13 cellular contexts compared by ENCODE assay signal in genomic region chr2:224574423-224575084, GRCh38. TPM values are rescaled to one million over a fixed set of nuclear protein-coding genes. Genes with fewer than 3 reads are reported as not detected.
DNase-seq lines count a peak whose midpoint lies in the region; ATAC-seq, FAIRE-seq and TF ChIP-seq lines count a peak whose summit lies in the region.
"Had no signal": no experiment of that assay in that cellular context is flagged by ENCODE, and none has a peak within 500 bp of the region (broad histone marks: within the 10 kb centered on the region; RNA-seq: fewer than 3 reads in every experiment).

No MANE protein-coding gene starts in this region.

- no peak overlapping the region for H2BK120ac ChIP-seq in H1 (replicated peaks; ENCODE audit: low read depth, low read length)

- H3K27me3 ChIP-seq in OCI-LY1 (ENCODE audit: insufficient read depth, low read length) = no peaks in the 10 kb centered on the region
- no peaks in the 10 kb centered on the region for H3K27me3 ChIP-seq in H1 (replicated peaks in 1 of 4; ENCODE audit: control insufficient read depth in 3 of 4, extremely low read depth in 1 of 4, insufficient read depth in 3 of 4, low read length in 3 of 4)
- H3K27me3 ChIP-seq in effector memory CD4-positive, alpha-beta T cell (replicated peaks; ENCODE audit: control insufficient read depth, insufficient read depth, low read length, poor library complexity, severe bottlenecking) = no peaks in the 10 kb centered on the region

- H3K23me2 ChIP-seq in H1 (ENCODE audit: low read depth, low read length) = no peaks in the 10 kb centered on the region

- H3K27ac Mint-ChIP-seq in activated CD8-positive, alpha-beta T cell treated with anti-CD3 and anti-CD28 coated beads for 36 hours = peak overlapping the region; percentile 70
- no peak overlapping the region for H3K27ac Mint-ChIP-seq in activated CD8-positive, alpha-beta T cell treated with anti-CD3 and anti-CD28 coated beads, Interleukin-2, amount 10 ng/mL, durations not matched to agents 7 days and 5 days
- H3K27ac Mint-ChIP-seq in progenitor cell of endocrine pancreas = peak overlapping the region; percentile 17

- peaks cover 3% of the 10 kb centered on the region; the same call in 1 of the 2 replicates for H3K79me1 ChIP-seq in H1 (ENCODE audit: low read depth, low read length)

- H3K9me2 ChIP-seq in OCI-LY1 (ENCODE audit: low read depth, low read length) = no peaks in the 10 kb centered on the region

- no peak overlapping the region for H3K56ac ChIP-seq in H1 (replicated peaks; ENCODE audit: insufficient read length, low read depth, low read length)

- peak overlapping the region; percentile 58 for H3K4me2 ChIP-seq in OCI-LY1 (ENCODE audit: low read length)
- no peak overlapping the region; a peak in 2 of 4 replicates for H3K4me2 ChIP-seq in H1 (ENCODE audit: insufficient read depth in 1 of 2, low read depth in 2 of 2, low read length in 2 of 2)

- H3K27me3 Mint-ChIP-seq in activated CD8-positive, alpha-beta T cell treated with anti-CD3 and anti-CD28 coated beads for 36 hours = no peaks in the 10 kb centered on the region
- no peaks in the 10 kb centered on the region for H3K27me3 Mint-ChIP-seq in activated CD8-positive, alpha-beta T cell treated with anti-CD3 and anti-CD28 coated beads, Interleukin-2, amount 10 ng/mL, durations not matched to agents 7 days and 5 days (ENCODE audit: low read depth)
- no peaks in the 10 kb centered on the region for H3K27me3 Mint-ChIP-seq in progenitor cell of endocrine pancreas

- peaks cover 6% of the 10 kb centered on the region for H4K20me1 ChIP-seq in OCI-LY1 (ENCODE audit: insufficient read depth, low read length)
- peaks cover 19 to 30% of the 10 kb centered on the region in 2 experiments for H4K20me1 ChIP-seq in H1 (replicated peaks in 1 of 2; ENCODE audit: control insufficient read depth in 1 of 2, insufficient read depth in 2 of 2, low read length in 2 of 2)

- H3K9me3 ChIP-seq in OCI-LY1 (ENCODE audit: low read length) = no peaks in the 10 kb centered on the region
- H3K9me3 ChIP-seq in H1 (ENCODE audit: insufficient read depth in 2 of 2, low read depth in 1 of 2, low read length in 1 of 2) = no peaks in the 10 kb centered on the region
- H3K9me3 ChIP-seq in effector memory CD4-positive, alpha-beta T cell (ENCODE audit: control insufficient read depth, low read length) = no peaks in the 10 kb centered on the region

- peak overlapping the region; percentile 63 for H3K27ac ChIP-seq in OCI-LY1 (ENCODE audit: low read depth, low read length, poor library complexity, severe bottlenecking)
- no peak overlapping the region for H3K27ac ChIP-seq in H1 (ENCODE audit: low read depth, low read length)
- H3K27ac ChIP-seq in effector memory CD4-positive, alpha-beta T cell (ENCODE audit: insufficient read depth, low read length, poor library complexity, severe bottlenecking) = no peak overlapping the region

- no peak overlapping the region for H2BK15ac ChIP-seq in H1 (ENCODE audit: low read length)

- H2AFZ ChIP-seq in OCI-LY1 (ENCODE audit: low read length) (no peak overlapping the region), H1 (ENCODE audit: low read length) (no peak overlapping the region)

- H2BK12ac ChIP-seq in H1 (ENCODE audit: low read depth, low read length) = no peak overlapping the region

- H3K4me3 Mint-ChIP-seq in activated CD8-positive, alpha-beta T cell treated with anti-CD3 and anti-CD28 coated beads for 36 hours = peak overlapping the region; percentile 8
- no peak overlapping the region for H3K4me3 Mint-ChIP-seq in activated CD8-positive, alpha-beta T cell treated with anti-CD3 and anti-CD28 coated beads, Interleukin-2, amount 10 ng/mL, durations not matched to agents 7 days and 5 days
- H3K4me3 Mint-ChIP-seq in progenitor cell of endocrine pancreas (ENCODE audit: low read depth) = no peak overlapping the region

- H3K9me3 Mint-ChIP-seq in activated CD8-positive, alpha-beta T cell treated with anti-CD3 and anti-CD28 coated beads for 36 hours = no peaks in the 10 kb centered on the region
- H3K9me3 Mint-ChIP-seq in activated CD8-positive, alpha-beta T cell treated with anti-CD3 and anti-CD28 coated beads, Interleukin-2, amount 10 ng/mL, durations not matched to agents 7 days and 5 days (ENCODE audit: insufficient read depth) = no peaks in the 10 kb centered on the region
- H3K9me3 Mint-ChIP-seq in progenitor cell of endocrine pancreas (ENCODE audit: low read depth) = no peaks in the 10 kb centered on the region

- DNase-seq in activated CD8-positive, alpha-beta T cell treated with anti-CD3 and anti-CD28 coated beads for 36 hours = no peak
- DNase-seq in activated CD8-positive, alpha-beta T cell treated with anti-CD3 and anti-CD28 coated beads, Interleukin-2, amount 10 ng/mL, durations not matched to agents 7 days and 5 days = no peak
- DNase-seq in H1 (ENCODE audit: low read depth in 1 of 2, low spot score in 2 of 2) (no peak), progenitor cell of endocrine pancreas (ENCODE audit: low spot score, unreplicated experiment) (no peak), HuH-7 (ENCODE audit: low spot score) (no peak)
- DNase-seq in effector memory CD4-positive, alpha-beta T cell = no peak
- DNase-seq: ACHN, DMS53, NCI-H1417 treated with DMSO at 0.1 percent for 48 hours, NCI-H524 had no signal

- H3K4me1 Mint-ChIP-seq in activated CD8-positive, alpha-beta T cell treated with anti-CD3 and anti-CD28 coated beads for 36 hours (ENCODE audit: low read depth) = peaks cover 85% of the 10 kb centered on the region
- peaks cover 64% of the 10 kb centered on the region for H3K4me1 Mint-ChIP-seq in activated CD8-positive, alpha-beta T cell treated with anti-CD3 and anti-CD28 coated beads, Interleukin-2, amount 10 ng/mL, durations not matched to agents 7 days and 5 days (ENCODE audit: low read depth)
- peaks cover 50% of the 10 kb centered on the region for H3K4me1 Mint-ChIP-seq in progenitor cell of endocrine pancreas (ENCODE audit: low read depth)

- H3K79me2 ChIP-seq in OCI-LY1 (ENCODE audit: insufficient read depth, low read length) (peaks cover 100% of the 10 kb centered on the region), H1 (ENCODE audit: control insufficient read depth in 1 of 2, insufficient read depth in 2 of 2, low read length in 2 of 2) (peaks cover 31 to 100% of the 10 kb centered on the region in 2 experiments)

- intact Hi-C loops in activated CD8-positive, alpha-beta T cell treated with anti-CD3 and anti-CD28 coated beads for 36 hours (cut with micrococcal nuclease) = no loop called here

- H4K8ac ChIP-seq in H1 (ENCODE audit: extremely low read depth, insufficient read depth, low read length) = no peak overlapping the region

- ATAC-seq in activated CD8-positive, alpha-beta T cell treated with anti-CD3 and anti-CD28 coated beads for 36 hours = no peak
- no peak for ATAC-seq in activated CD8-positive, alpha-beta T cell treated with anti-CD3 and anti-CD28 coated beads, Interleukin-2, amount 10 ng/mL, durations not matched to agents 7 days and 5 days
- no peak for ATAC-seq in GM19324 (IDR thresholded peaks at IDR 0.05; ENCODE audit: low FRiP score, unreplicated experiment)
- ATAC-seq: HCT116 had no signal

- H2BK5ac ChIP-seq in H1 (ENCODE audit: low read depth, low read length) = no peak overlapping the region

- H3K4me3 ChIP-seq in OCI-LY1 (ENCODE audit: low read depth, low read length, poor library complexity, severe bottlenecking) (peak overlapping the region; percentile 15), H1 (ENCODE audit: extremely low read depth in 1 of 4, insufficient read depth in 2 of 4, low read depth in 3 of 4, low read length in 4 of 4) (peak overlapping the region in 1 of 4 experiments; percentile 28; a peak in 2 of 8 replicates)
- H3K4me3 ChIP-seq in effector memory CD4-positive, alpha-beta T cell (ENCODE audit: insufficient read depth, low read depth, low read length, poor library complexity, severe bottlenecking) = no peak overlapping the region

- POLR2A ChIA-PET in activated CD8-positive, alpha-beta T cell treated with anti-CD3 and anti-CD28 coated beads for 36 hours (lab: Charles Lee) = no interaction called here
- POLR2A ChIA-PET in activated CD8-positive, alpha-beta T cell treated with anti-CD3 and anti-CD28 coated beads, Interleukin-2, amount 10 ng/mL, durations not matched to agents 7 days and 5 days (lab: Charles Lee) = interaction anchor here (2.8 kb wide), 1 partner anchor 11 kb away, joined by 12 read pairs; the partner anchor contains the start of gene CUL3
- POLR2A ChIA-PET in H1 (lab: Charles Lee; ENCODE audit: partially characterized antibody) = interaction anchor here (1.0 to 1.4 kb wide), 2 partner anchors 9 to 11 kb away, joined by 3 to 4 read pairs; no protein-coding TSS in a partner anchor

- H3K4me1 ChIP-seq in OCI-LY1 (ENCODE audit: insufficient read depth, low read length, severe bottlenecking) = peaks cover 95% of the 10 kb centered on the region
- H3K4me1 ChIP-seq in H1 (replicated peaks in 1 of 4; ENCODE audit: control insufficient read depth in 3 of 4, insufficient read depth in 4 of 4, low read length in 3 of 4) = peaks cover 0 to 17% (median 4%) of the 10 kb centered on the region in 4 experiments; a peak in 4 of 7 replicates
- H3K4me1 ChIP-seq in effector memory CD4-positive, alpha-beta T cell (ENCODE audit: control insufficient read depth, insufficient read depth, low read length, poor library complexity, severe bottlenecking) = peaks cover 50% of the 10 kb centered on the region

- H2AK5ac ChIP-seq in H1 (ENCODE audit: low read depth, low read length) = no peak overlapping the region

- H3K18ac ChIP-seq in H1 (ENCODE audit: extremely low read depth, low read length) = no peak overlapping the region

- no peak overlapping the region for H3K4ac ChIP-seq in H1 (replicated peaks; ENCODE audit: insufficient read length, low read depth, low read length)

- 53% methylated on average over 3 of the region's 3 CpGs; no CpG with 5 or more reads in 1 of the 2 experiments for WGBS in H1 (ENCODE audit: extremely low coverage in 1 of 2, insufficient coverage in 1 of 2, insufficient read length in 1 of 2, insufficient replicate concordance in 2 of 2, low coverage in 1 of 2, low lambda C conversion rate in 2 of 2, missing lambda C conversion rate in 1 of 2), 2 experiments

- no peak for TF ChIP-seq POLR2A in H1 (IDR thresholded peaks at IDR 0.05; ENCODE audit: control extremely low read depth in 1 of 2, low read depth in 2 of 2, low read length in 2 of 2)

- CTCF ChIA-PET in activated CD8-positive, alpha-beta T cell treated with anti-CD3 and anti-CD28 coated beads for 36 hours (lab: Charles Lee) = interaction anchor here (1.2 to 1.6 kb wide), 4 partner anchors 14 to 76 kb away, joined by 3 to 4 read pairs (median 3); no protein-coding TSS in a partner anchor
- CTCF ChIA-PET in activated CD8-positive, alpha-beta T cell treated with anti-CD3 and anti-CD28 coated beads, Interleukin-2, amount 10 ng/mL, durations not matched to agents 7 days and 5 days (lab: Charles Lee) = interaction anchor here (0.9 to 2.0 kb wide), 2 partner anchors 10 to 64 kb away, joined by 3 to 5 read pairs; partner anchors contain the start of gene CUL3
- CTCF ChIA-PET in H1 (lab: Charles Lee; ENCODE audit: partially characterized antibody) = interaction anchor here (0.5 to 1.5 kb wide), 4 partner anchors 11 to 819 kb away, joined by 3 to 4 read pairs (median 3); no protein-coding TSS in a partner anchor

- no peak overlapping the region for H2BK20ac ChIP-seq in H1 (ENCODE audit: low read length)

- peaks cover 10% of the 10 kb centered on the region for H3K36me3 Mint-ChIP-seq in activated CD8-positive, alpha-beta T cell treated with anti-CD3 and anti-CD28 coated beads for 36 hours (ENCODE audit: low read depth)
- H3K36me3 Mint-ChIP-seq in activated CD8-positive, alpha-beta T cell treated with anti-CD3 and anti-CD28 coated beads, Interleukin-2, amount 10 ng/mL, durations not matched to agents 7 days and 5 days (ENCODE audit: low read depth) = peaks cover 20% of the 10 kb centered on the region
- H3K36me3 Mint-ChIP-seq in progenitor cell of endocrine pancreas (ENCODE audit: insufficient read depth) = no peaks in the 10 kb centered on the region

- FAIRE-seq in H1 (lab: Jason Lieb, UNC) = peak; percentile 71

- TF ChIP-seq EP300 in H1 (IDR thresholded peaks at IDR 0.05; ENCODE audit: borderline replicate concordance in 1 of 2, low read depth in 2 of 2, low read length in 2 of 2) = no peak

- no peak overlapping the region for H3K14ac ChIP-seq in H1 (ENCODE audit: insufficient read length)

- H3K9ac ChIP-seq in OCI-LY1 (ENCODE audit: low read length) (peak overlapping the region; percentile 24; the same call in 1 of the 2 replicates), H1 (replicated peaks in 1 of 4; ENCODE audit: extremely low read depth in 1 of 4, low read depth in 3 of 4, low read length in 3 of 4) (no peak overlapping the region)

- H3K36me3 ChIP-seq in OCI-LY1 (ENCODE audit: insufficient read depth, low read length) (peaks cover 30% of the 10 kb centered on the region), H1 (ENCODE audit: control insufficient read depth in 2 of 4, insufficient read depth in 4 of 4, low read length in 3 of 4) (no peaks in the 10 kb centered on the region)
- H3K36me3 ChIP-seq in effector memory CD4-positive, alpha-beta T cell (ENCODE audit: control insufficient read depth, insufficient read depth, low read length) = no peaks in the 10 kb centered on the region

- H3K23ac ChIP-seq in H1 (ENCODE audit: insufficient read length) = no peak overlapping the region

- H4K5ac ChIP-seq in H1 (ENCODE audit: insufficient read length, low read depth, low read length) = no peak overlapping the region

- no peak for TF ChIP-seq RAD21 in H1 (IDR thresholded peaks at IDR 0.05 in 1 of 2, conservative IDR thresholded peaks at IDR 0.05 in 1 of 2; ENCODE audit: low read depth in 2 of 2, low read length in 2 of 2)

- no peak overlapping the region for H4K91ac ChIP-seq in H1 (replicated peaks; ENCODE audit: insufficient read length, low read length)

- H3F3A ChIP-seq in OCI-LY1 (ENCODE audit: insufficient read depth, low read length) = no peaks in the 10 kb centered on the region

- TF ChIP-seq CTCF in activated CD8-positive, alpha-beta T cell treated with anti-CD3 and anti-CD28 coated beads for 36 hours (IDR thresholded peaks at IDR 0.05) = no peak
- TF ChIP-seq CTCF in OCI-LY1 (IDR thresholded peaks at IDR 0.05; ENCODE audit: low read length) (no peak), H1 (IDR thresholded peaks at IDR 0.05; ENCODE audit: control extremely low read depth in 1 of 3, insufficient read depth in 1 of 3, low read depth in 1 of 3, low read length in 3 of 3) (no peak), progenitor cell of endocrine pancreas (IDR thresholded peaks at IDR 0.05; ENCODE audit: unreplicated experiment) (no peak)

RNA-seq across cellular contexts. Expression of gene CUL3, which starts 10.6 kb away (rescaled TPM):
- total RNA-seq in activated CD8-positive, alpha-beta T cell treated with anti-CD3 and anti-CD28 coated beads for 36 hours = 10 to 100 TPM; 75.0 to 76.7 TPM
- total RNA-seq in activated CD8-positive, alpha-beta T cell treated with anti-CD3 and anti-CD28 coated beads, Interleukin-2, amount 10 ng/mL, durations not matched to agents 7 days and 5 days = 10 to 100 TPM; 77.9 to 82.0 TPM
- total RNA-seq in H1 (2021; fragmentation: NEBNext Ultra II Directional; extraction: Animal tissue kit (Norgen Biotek cat#: 25700)) = 111 and 113 TPM in 2 replicates
- 15.0 and 28.5 TPM in 2 replicates for polyA plus RNA-seq in H1 (2011; rRNA removed)
- 39.3 TPM for polyA plus RNA-seq in H1 (2011; cell fraction: cytosol; rRNA removed)
- polyA plus RNA-seq in H1 (2011; cell fraction: nucleus; rRNA removed) = 12.7 TPM
- 54.8 to 107 TPM (median 61.1 TPM) in 4 replicates for polyA plus RNA-seq in H1 (2012, experiment 1 of 2)
- polyA plus RNA-seq in H1 (2012, experiment 2 of 2) = 9.9 TPM
- 81.9 TPM for polyA plus RNA-seq in H1 (2013, experiment 1 of 2)
- 81.6 TPM for polyA plus RNA-seq in H1 (2013, experiment 2 of 2)
- 53.7 and 73.5 TPM in 2 replicates for polyA minus RNA-seq in H1 (2011; rRNA and poly(A)+ RNA removed)
- polyA minus RNA-seq in H1 (2011; cell fraction: cytosol; rRNA and poly(A)+ RNA removed) = 38.2 TPM
- polyA minus RNA-seq in H1 (2011; cell fraction: nucleus; rRNA and poly(A)+ RNA removed) = 77.5 TPM
- total RNA-seq in progenitor cell of endocrine pancreas = 93.3 and 104 TPM in 2 replicates
